Comparison of ENCODE assay signal across 1 cellular context in genomic region chr20:37384683-37385174, GRCh38.
A peak's percentile ranks its signal among the peaks of the same experiment; 100 is the strongest.
TF ChIP-seq lines count a peak whose summit lies in the region.

No MANE protein-coding gene starts in this region.

TF ChIP-seq in HepG2, 621 proteins besides CTCF, POLR2A, EP300 and RAD21 (continued from another document and continues in another):
- TF ChIP-seq LBX2 (CRISPR knock-in tag; IDR thresholded peaks at IDR 0.05; ENCODE audit: borderline replicate concordance): no peak
- peak; percentile 53; the same call in 1 of the 2 replicates for TF ChIP-seq ZBTB7B (CRISPR knock-in tag; IDR thresholded peaks at IDR 0.05)
- no peak for TF ChIP-seq PAWR (CRISPR knock-in tag; IDR thresholded peaks at IDR 0.05; ENCODE audit: borderline replicate concordance)
- TF ChIP-seq ZNF572 (CRISPR knock-in tag; IDR thresholded peaks at IDR 0.05): no peak
- no peak for TF ChIP-seq ZNF318 (CRISPR knock-in tag; IDR thresholded peaks at IDR 0.05)
- no peak; the same call in 1 of the 2 replicates for TF ChIP-seq ZNF138 (CRISPR knock-in tag; IDR thresholded peaks at IDR 0.05; ENCODE audit: low read depth)
- peak; percentile 49; the same call in 1 of the 2 replicates for TF ChIP-seq ZNF331 (CRISPR knock-in tag; IDR thresholded peaks at IDR 0.05)
- TF ChIP-seq ZNF772 (CRISPR knock-in tag; IDR thresholded peaks at IDR 0.05): peak; percentile 61; the same call in 1 of the 2 replicates
- TF ChIP-seq NR2F6 (IDR thresholded peaks at IDR 0.05): no peak
- peak; percentile 48 for TF ChIP-seq NR2F6 (CRISPR knock-in tag; IDR thresholded peaks at IDR 0.05)
- peak; percentile 19; the same call in 1 of the 2 replicates for TF ChIP-seq HINFP (CRISPR knock-in tag; IDR thresholded peaks at IDR 0.05; ENCODE audit: low read depth)
- TF ChIP-seq PHF21A (CRISPR knock-in tag; IDR thresholded peaks at IDR 0.05): no peak
- TF ChIP-seq ZBTB4 (CRISPR knock-in tag; IDR thresholded peaks at IDR 0.05; ENCODE audit: borderline replicate concordance): 0 out of 2 replicates have a peak, but pooled peaks have one; percentile 14
- TF ChIP-seq HNRNPL (IDR thresholded peaks at IDR 0.05; ENCODE audit: low read depth, low read length): peak; percentile 30; the same call in 1 of the 2 replicates
- TF ChIP-seq ZFP62 (CRISPR knock-in tag; IDR thresholded peaks at IDR 0.05): no peak
- no peak for TF ChIP-seq TCF7L2 (IDR thresholded peaks at IDR 0.05; ENCODE audit: low read depth, low read length)
- TF ChIP-seq ZNF335 (CRISPR knock-in tag; IDR thresholded peaks at IDR 0.05): no peak
- TF ChIP-seq TRIM22 (IDR thresholded peaks at IDR 0.05): no peak
- TF ChIP-seq ZFP36 (IDR thresholded peaks at IDR 0.05; ENCODE audit: borderline replicate concordance, low read depth, low read length, partially characterized antibody): no peak
- no peak for TF ChIP-seq CBX1 (IDR thresholded peaks at IDR 0.05; ENCODE audit: low read depth)
- TF ChIP-seq ZNF644 (CRISPR knock-in tag; IDR thresholded peaks at IDR 0.05; ENCODE audit: low read depth): no peak
- 0 out of 2 replicates have a peak, but pooled peaks have one; percentile 25 for TF ChIP-seq ZC3H4 (CRISPR knock-in tag; IDR thresholded peaks at IDR 0.05; ENCODE audit: borderline replicate concordance)
- no peak for TF ChIP-seq PLRG1 (conservative IDR thresholded peaks at IDR 0.05)
- no peak for TF ChIP-seq NCOR1 (IDR thresholded peaks at IDR 0.05; ENCODE audit: borderline replicate concordance, low read length)
- TF ChIP-seq ATF3 (CRISPR knock-in tag; IDR thresholded peaks at IDR 0.05): peak; percentile 16; the same call in 1 of the 2 replicates
- no peak for TF ChIP-seq PAX8 (CRISPR knock-in tag; IDR thresholded peaks at IDR 0.05; ENCODE audit: borderline replicate concordance)
- TF ChIP-seq ZNF720 (CRISPR knock-in tag; IDR thresholded peaks at IDR 0.05): no peak
- TF ChIP-seq ZNF629 (CRISPR knock-in tag; conservative IDR thresholded peaks at IDR 0.05): peak; percentile 70
- TF ChIP-seq ZXDC (CRISPR knock-in tag; IDR thresholded peaks at IDR 0.05): no peak; the same call in 1 of the 2 replicates
- TF ChIP-seq SRY (CRISPR knock-in tag; IDR thresholded peaks at IDR 0.05): no peak
- no peak for TF ChIP-seq ZNF296 (CRISPR knock-in tag; conservative IDR thresholded peaks at IDR 0.05)
- no peak for TF ChIP-seq SIX1 (CRISPR knock-in tag; IDR thresholded peaks at IDR 0.05; ENCODE audit: borderline replicate concordance)
- TF ChIP-seq ZNF547 (CRISPR knock-in tag; IDR thresholded peaks at IDR 0.05): no peak
- no peak for TF ChIP-seq TRIM24 (CRISPR knock-in tag; IDR thresholded peaks at IDR 0.05)
- TF ChIP-seq FOXC1 (CRISPR knock-in tag; IDR thresholded peaks at IDR 0.05; ENCODE audit: borderline replicate concordance): 0 out of 2 replicates have a peak, but pooled peaks have one; percentile 59
- TF ChIP-seq ZNF180 (CRISPR knock-in tag; IDR thresholded peaks at IDR 0.05; ENCODE audit: borderline replicate concordance, low read depth): no peak
- TF ChIP-seq SRSF9 (IDR thresholded peaks at IDR 0.05; ENCODE audit: borderline replicate concordance, insufficient read depth, low read depth, low read length, poor library complexity, severe bottlenecking): no peak
- TF ChIP-seq ZNF549 (CRISPR knock-in tag; IDR thresholded peaks at IDR 0.05): no peak
- peak; percentile 69; the same call in 1 of the 2 replicates for TF ChIP-seq ARNTL (CRISPR knock-in tag; IDR thresholded peaks at IDR 0.05)
- no peak for TF ChIP-seq ZNF430 (CRISPR knock-in tag; IDR thresholded peaks at IDR 0.05)
- no peak for TF ChIP-seq ZBTB26 (CRISPR knock-in tag; IDR thresholded peaks at IDR 0.05; ENCODE audit: borderline replicate concordance)
- no peak for TF ChIP-seq GATAD2A (CRISPR knock-in tag; IDR thresholded peaks at IDR 0.05)
- TF ChIP-seq NFRKB (IDR thresholded peaks at IDR 0.05): no peak
- TF ChIP-seq WIZ (CRISPR knock-in tag; IDR thresholded peaks at IDR 0.05): 0 out of 2 replicates have a peak, but pooled peaks have one; percentile 26
- no peak for TF ChIP-seq PRPF4 (IDR thresholded peaks at IDR 0.05; ENCODE audit: low read depth, low read length, poor library complexity, severe bottlenecking)
- no peak for TF ChIP-seq BRCA1 (CRISPR knock-in tag; IDR thresholded peaks at IDR 0.05)
- peak; percentile 64 for TF ChIP-seq XRCC5 (optimal IDR thresholded peaks at IDR 0.05; ENCODE audit: low read length)
- peak; percentile 22; the same call in 1 of the 2 replicates for TF ChIP-seq FOSL2 (CRISPR knock-in tag; IDR thresholded peaks at IDR 0.05)
- no peak for TF ChIP-seq ZNF205 (CRISPR knock-in tag; IDR thresholded peaks at IDR 0.05)
